In the genomic region with DNA sequence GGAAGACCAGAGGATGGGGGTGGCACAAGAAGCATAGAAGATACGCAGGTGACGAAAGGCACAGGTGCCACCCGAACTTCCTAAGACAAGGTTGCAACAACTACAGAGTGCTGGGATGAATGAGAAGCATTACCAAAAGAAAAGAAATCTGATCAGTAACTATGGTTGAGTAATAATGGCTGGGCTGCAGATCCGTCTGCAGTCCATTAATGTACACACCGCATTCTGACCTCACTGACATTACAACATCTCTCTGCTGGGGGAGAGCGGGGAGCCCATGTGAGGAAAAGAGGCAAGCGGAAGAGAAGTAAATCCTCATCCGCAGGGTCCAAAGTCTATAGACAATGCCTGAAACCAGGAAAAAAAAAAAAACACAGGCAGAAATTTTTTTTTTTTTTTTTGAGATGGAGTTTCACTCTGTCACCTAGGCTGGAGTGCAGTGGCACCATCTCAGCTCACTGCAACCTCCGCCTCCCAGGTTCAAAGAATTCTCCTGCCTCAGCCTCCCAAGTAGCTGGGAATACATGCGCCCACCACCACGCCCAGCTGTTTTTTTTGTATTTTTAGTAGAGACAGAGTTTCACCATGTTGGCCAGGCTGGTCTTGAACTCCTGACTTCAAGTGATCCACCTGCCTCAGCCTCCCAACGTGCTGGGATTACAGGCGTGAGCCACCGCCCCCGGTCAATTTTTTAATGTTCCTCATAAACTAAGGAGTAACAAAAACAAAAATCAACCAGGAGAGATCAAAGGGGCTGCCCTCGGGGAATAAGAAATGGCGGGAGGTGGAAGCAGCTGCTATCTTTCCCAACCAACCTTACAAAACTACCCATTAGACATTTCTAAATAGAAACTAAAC, we compare ENCODE assay signal across 1 cellular context.
TF ChIP-seq lines count a peak whose summit lies in the region.
"Not testable (repeated sequence)": the region's sequence is repeated elsewhere in the genome, so short reads cannot be mapped to it uniquely, and the experiment has no call there.

No MANE protein-coding gene starts in this region.

TF ChIP-seq in HepG2, 621 proteins besides CTCF, POLR2A, EP300 and RAD21 (continued from another document and continues in another):
- TF ChIP-seq ZNF280D (CRISPR knock-in tag; IDR thresholded peaks at IDR 0.05) (0 out of 2 replicates have a peak, but pooled peaks have one; percentile 48), RERE (CRISPR knock-in tag; IDR thresholded peaks at IDR 0.05; ENCODE audit: low read depth) (peak; percentile 66; the same call in 1 of the 2 replicates), THAP11 (CRISPR knock-in tag; IDR thresholded peaks at IDR 0.05) (peak; percentile 46; the same call in 1 of the 2 replicates), ZNF232 (CRISPR knock-in tag; IDR thresholded peaks at IDR 0.05; ENCODE audit: borderline replicate concordance) (0 out of 2 replicates have a peak, but pooled peaks have one; percentile 22), MEIS2 (CRISPR knock-in tag; IDR thresholded peaks at IDR 0.05) (peak; percentile 44; the same call in 1 of the 2 replicates), SIX1 (CRISPR knock-in tag; IDR thresholded peaks at IDR 0.05; ENCODE audit: borderline replicate concordance) (peak; percentile 86), TARDBP (CRISPR knock-in tag; IDR thresholded peaks at IDR 0.05) (peak; percentile 64; the same call in 1 of the 2 replicates), PHF20 (CRISPR knock-in tag; IDR thresholded peaks at IDR 0.05) (peak; percentile 35; the same call in 1 of the 2 replicates), SKI (IDR thresholded peaks at IDR 0.05; ENCODE audit: partially characterized antibody) (peak; percentile 90), NONO (CRISPR knock-in tag; conservative IDR thresholded peaks at IDR 0.05) (peak; percentile 72; the same call in 1 of the 2 replicates), SRF (IDR thresholded peaks at IDR 0.05; ENCODE audit: low read depth, low read length) (peak; percentile 57; the same call in 1 of the 2 replicates), NR2C2 (CRISPR knock-in tag; IDR thresholded peaks at IDR 0.05; ENCODE audit: borderline replicate concordance) (peak; percentile 67; the same call in 1 of the 2 replicates), PHF21A (CRISPR knock-in tag; IDR thresholded peaks at IDR 0.05) (peak; percentile 97), HOMEZ (CRISPR knock-in tag; IDR thresholded peaks at IDR 0.05; ENCODE audit: low read depth) (peak; percentile 76), ZSCAN21 (CRISPR knock-in tag; IDR thresholded peaks at IDR 0.05; ENCODE audit: borderline replicate concordance) (0 out of 2 replicates have a peak, but pooled peaks have one; percentile 28), SPEN (CRISPR knock-in tag; IDR thresholded peaks at IDR 0.05; ENCODE audit: low read depth) (peak; percentile 78), ZBED4 (CRISPR knock-in tag; IDR thresholded peaks at IDR 0.05; ENCODE audit: borderline replicate concordance) (peak; percentile 69), IRF2 (CRISPR knock-in tag; IDR thresholded peaks at IDR 0.05) (peak; percentile 92), ZNF775 (CRISPR knock-in tag; IDR thresholded peaks at IDR 0.05; ENCODE audit: borderline replicate concordance) (peak; percentile 87; the same call in 1 of the 2 replicates), ARNTL (CRISPR knock-in tag; IDR thresholded peaks at IDR 0.05) (peak; percentile 90), HDAC1 (CRISPR knock-in tag; IDR thresholded peaks at IDR 0.05) (peak; percentile 92), KDM4B (CRISPR knock-in tag; IDR thresholded peaks at IDR 0.05) (peak; percentile 77; the same call in 1 of the 2 replicates)
- not testable (repeated sequence) for TF ChIP-seq NONO (IDR thresholded peaks at IDR 0.05)
- TF ChIP-seq, protein P1, sequence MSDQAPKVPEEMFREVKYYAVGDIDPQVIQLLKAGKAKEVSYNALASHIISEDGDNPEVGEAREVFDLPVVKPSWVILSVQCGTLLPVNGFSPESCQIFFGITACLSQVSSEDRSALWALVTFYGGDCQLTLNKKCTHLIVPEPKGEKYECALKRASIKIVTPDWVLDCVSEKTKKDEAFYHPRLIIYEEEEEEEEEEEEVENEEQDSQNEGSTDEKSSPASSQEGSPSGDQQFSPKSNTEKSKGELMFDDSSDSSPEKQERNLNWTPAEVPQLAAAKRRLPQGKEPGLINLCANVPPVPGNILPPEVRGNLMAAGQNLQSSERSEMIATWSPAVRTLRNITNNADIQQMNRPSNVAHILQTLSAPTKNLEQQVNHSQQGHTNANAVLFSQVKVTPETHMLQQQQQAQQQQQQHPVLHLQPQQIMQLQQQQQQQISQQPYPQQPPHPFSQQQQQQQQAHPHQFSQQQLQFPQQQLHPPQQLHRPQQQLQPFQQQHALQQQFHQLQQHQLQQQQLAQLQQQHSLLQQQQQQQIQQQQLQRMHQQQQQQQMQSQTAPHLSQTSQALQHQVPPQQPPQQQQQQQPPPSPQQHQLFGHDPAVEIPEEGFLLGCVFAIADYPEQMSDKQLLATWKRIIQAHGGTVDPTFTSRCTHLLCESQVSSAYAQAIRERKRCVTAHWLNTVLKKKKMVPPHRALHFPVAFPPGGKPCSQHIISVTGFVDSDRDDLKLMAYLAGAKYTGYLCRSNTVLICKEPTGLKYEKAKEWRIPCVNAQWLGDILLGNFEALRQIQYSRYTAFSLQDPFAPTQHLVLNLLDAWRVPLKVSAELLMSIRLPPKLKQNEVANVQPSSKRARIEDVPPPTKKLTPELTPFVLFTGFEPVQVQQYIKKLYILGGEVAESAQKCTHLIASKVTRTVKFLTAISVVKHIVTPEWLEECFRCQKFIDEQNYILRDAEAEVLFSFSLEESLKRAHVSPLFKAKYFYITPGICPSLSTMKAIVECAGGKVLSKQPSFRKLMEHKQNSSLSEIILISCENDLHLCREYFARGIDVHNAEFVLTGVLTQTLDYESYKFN (CRISPR knock-in tag; conservative IDR thresholded peaks at IDR 0.05) = peak; percentile 95
- TF ChIP-seq, protein P2, sequence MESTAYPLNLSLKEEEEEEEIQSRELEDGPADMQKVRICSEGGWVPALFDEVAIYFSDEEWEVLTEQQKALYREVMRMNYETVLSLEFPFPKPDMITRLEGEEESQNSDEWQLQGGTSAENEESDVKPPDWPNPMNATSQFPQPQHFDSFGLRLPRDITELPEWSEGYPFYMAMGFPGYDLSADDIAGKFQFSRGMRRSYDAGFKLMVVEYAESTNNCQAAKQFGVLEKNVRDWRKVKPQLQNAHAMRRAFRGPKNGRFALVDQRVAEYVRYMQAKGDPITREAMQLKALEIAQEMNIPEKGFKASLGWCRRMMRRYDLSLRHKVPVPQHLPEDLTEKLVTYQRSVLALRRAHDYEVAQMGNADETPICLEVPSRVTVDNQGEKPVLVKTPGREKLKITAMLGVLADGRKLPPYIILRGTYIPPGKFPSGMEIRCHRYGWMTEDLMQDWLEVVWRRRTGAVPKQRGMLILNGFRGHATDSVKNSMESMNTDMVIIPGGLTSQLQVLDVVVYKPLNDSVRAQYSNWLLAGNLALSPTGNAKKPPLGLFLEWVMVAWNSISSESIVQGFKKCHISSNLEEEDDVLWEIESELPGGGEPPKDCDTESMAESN (CRISPR knock-in tag; conservative IDR thresholded peaks at IDR 0.05) = 0 out of 2 replicates have a peak, but pooled peaks have one; percentile 71
